ENCODE assay signal across 20 cellular contexts in the genomic region with DNA sequence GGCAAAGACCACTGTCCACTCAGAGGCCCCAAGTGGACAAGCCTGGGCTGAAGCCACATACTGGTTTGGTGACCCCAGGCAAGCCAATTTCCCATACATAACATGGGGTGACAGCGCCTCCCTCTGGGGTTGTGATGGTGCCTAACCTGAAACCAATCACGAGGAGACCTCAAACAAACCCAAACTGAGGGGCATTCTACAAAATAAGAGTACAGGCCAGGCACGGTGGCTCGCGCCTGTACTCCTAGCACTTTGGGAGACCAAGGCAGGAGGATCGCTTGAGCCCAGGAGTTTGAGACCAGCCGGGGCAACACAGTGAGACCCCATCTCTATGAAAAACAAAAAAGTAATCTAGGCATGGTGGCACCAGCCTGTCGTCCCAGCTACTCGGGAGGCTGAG. TPM values are rescaled to one million over a fixed set of nuclear protein-coding genes. Genes with fewer than 3 reads are reported as not detected.
DNase-seq lines count a peak whose midpoint lies in the region; ATAC-seq, FAIRE-seq and TF ChIP-seq lines count a peak whose summit lies in the region.
"Had no signal": no experiment of that assay in that cellular context is flagged by ENCODE, and none has a peak within 500 bp of the region (broad histone marks: within the 10 kb centered on the region; RNA-seq: fewer than 3 reads in every experiment).

No MANE protein-coding gene starts in this region.

- DNase-seq in activated CD4-positive, alpha-beta T cell treated with anti-CD3 and anti-CD28 coated beads, Interleukin-2, amount 10 ng/mL, durations not matched to agents 24 days and 14 days: peak; percentile 63
- DNase-seq in activated CD4-positive, alpha-beta T cell treated with anti-CD3 and anti-CD28 coated beads for 1 hour: no peak
- no peak for DNase-seq in bronchial epithelial cell (ENCODE audit: low read depth)
- DNase-seq in retinal pigment epithelial cell (ENCODE audit: low read depth): no peak
- DNase-seq in activated naive CD4-positive, alpha-beta T cell treated with anti-CD3 and anti-CD28 coated beads, Interleukin-2, amount 50 U/mL, for 16 hours: no peak
- no peak for DNase-seq in DMS 273 (lab: John Stamatoyannopoulos, UW; ENCODE audit: unreplicated experiment)
- DNase-seq: CD8-positive, alpha-beta T cell; dermis blood vessel endothelial cell; left colon; NCI-H187; PC-3; stimulated activated naive CD4-positive, alpha-beta T cell treated with Interleukin-2 at 50 U/mL for 16 hours; upper lobe of right lung had no signal

- no peaks in the 10 kb centered on the region for H3K9me3 ChIP-seq in Loucy (ENCODE audit: insufficient read depth, low read depth, low read length)
- H3K9me3 ChIP-seq: upper lobe of right lung had no signal

- no peaks in the 10 kb centered on the region for H3K27me3 Mint-ChIP-seq in activated CD4-positive, alpha-beta T cell treated with anti-CD3 and anti-CD28 coated beads, Interleukin-2, amount 10 ng/mL, durations not matched to agents 24 days and 14 days

- H3K4me3 Mint-ChIP-seq in activated CD4-positive, alpha-beta T cell treated with anti-CD3 and anti-CD28 coated beads, Interleukin-2, amount 10 ng/mL, durations not matched to agents 24 days and 14 days: no peak overlapping the region

- peaks cover 27% of the 10 kb centered on the region for H3K4me1 Mint-ChIP-seq in activated CD4-positive, alpha-beta T cell treated with anti-CD3 and anti-CD28 coated beads, Interleukin-2, amount 10 ng/mL, durations not matched to agents 24 days and 14 days

- H3K27me3 ChIP-seq in Loucy (ENCODE audit: insufficient read depth, low read length, poor library complexity, severe bottlenecking) (no peaks in the 10 kb centered on the region), bronchial epithelial cell (ENCODE audit: control insufficient read depth, insufficient read depth, low read length) (peaks cover 1% of the 10 kb centered on the region)

- no peak for ATAC-seq in GM21367 (IDR thresholded peaks at IDR 0.05; ENCODE audit: unreplicated experiment)
- ATAC-seq: CD8-positive, alpha-beta T cell; left colon; PC-3; upper lobe of right lung had no signal

- H4K20me1 ChIP-seq in Loucy (ENCODE audit: insufficient read depth, low read length, poor library complexity, severe bottlenecking): peaks cover 34% of the 10 kb centered on the region

- H3K36me3 Mint-ChIP-seq in activated CD4-positive, alpha-beta T cell treated with anti-CD3 and anti-CD28 coated beads, Interleukin-2, amount 10 ng/mL, durations not matched to agents 24 days and 14 days (ENCODE audit: low read depth): peaks cover 30% of the 10 kb centered on the region

- peak overlapping the region; percentile 66 for H3K4me2 ChIP-seq in Loucy (ENCODE audit: low read depth, low read length, poor library complexity, severe bottlenecking)
- H3K4me2 ChIP-seq: hepatocyte, smooth muscle cell had no signal

- H3K9ac ChIP-seq in Loucy (ENCODE audit: low read depth, low read length, poor library complexity, severe bottlenecking): peak overlapping the region; percentile 15

- intact Hi-C loops in activated CD4-positive, alpha-beta T cell treated with anti-CD3 and anti-CD28 coated beads, Interleukin-2, amount 10 ng/mL, durations not matched to agents 24 days and 14 days (cut with micrococcal nuclease): no loop called here

- peaks cover 49% of the 10 kb centered on the region for H3K79me2 ChIP-seq in Loucy (ENCODE audit: insufficient read depth, low read length)
- H3K79me2 ChIP-seq: hepatocyte had no signal

- H3K36me3 ChIP-seq in Loucy (ENCODE audit: insufficient read depth, low read length) (peaks cover 20% of the 10 kb centered on the region; the same call in 1 of the 2 replicates), bronchial epithelial cell (ENCODE audit: control insufficient read depth, insufficient read depth, low read length) (no peaks in the 10 kb centered on the region)
- H3K36me3 ChIP-seq: upper lobe of right lung had no signal

- H3K9me3 Mint-ChIP-seq in activated CD4-positive, alpha-beta T cell treated with anti-CD3 and anti-CD28 coated beads, Interleukin-2, amount 10 ng/mL, durations not matched to agents 24 days and 14 days: no peaks in the 10 kb centered on the region
- H3K9me3 Mint-ChIP-seq: CD8-positive, alpha-beta T cell had no signal

- no peak overlapping the region for H2AFZ ChIP-seq in Loucy (ENCODE audit: low read length)
- H2AFZ ChIP-seq: hepatocyte had no signal

- H3K4me1 ChIP-seq in Loucy (ENCODE audit: insufficient read depth, low read length, poor library complexity, severe bottlenecking): peaks cover 30% of the 10 kb centered on the region

- H3K27ac Mint-ChIP-seq in activated CD4-positive, alpha-beta T cell treated with anti-CD3 and anti-CD28 coated beads, Interleukin-2, amount 10 ng/mL, durations not matched to agents 24 days and 14 days: peak overlapping the region; percentile 45

- H3K9me2 ChIP-seq in Loucy (replicated peaks; ENCODE audit: low read depth, low read length): no peaks in the 10 kb centered on the region

- H3F3A ChIP-seq in Loucy (ENCODE audit: low read depth): no peaks in the 10 kb centered on the region; the same call in 1 of the 2 replicates

- FAIRE-seq in bronchial epithelial cell (lab: Jason Lieb, UNC): no peak
- FAIRE-seq: A204.1, astrocyte had no signal

- H3K4me3 ChIP-seq in Loucy (ENCODE audit: low read length, poor library complexity, severe bottlenecking) (no peak overlapping the region), bronchial epithelial cell (ENCODE audit: low read depth, low read length) (no peak overlapping the region), retinal pigment epithelial cell (ENCODE audit: low read length) (no peak overlapping the region)
- H3K4me3 ChIP-seq: hepatocyte, SK-N-MC, smooth muscle cell, upper lobe of right lung had no signal

- TF ChIP-seq CTCF in Loucy (conservative IDR thresholded peaks at IDR 0.05; ENCODE audit: low read length): peak; percentile 48
- TF ChIP-seq CTCF in bronchial epithelial cell (IDR thresholded peaks at IDR 0.05; ENCODE audit: insufficient read depth, low read length, severe bottlenecking): peak; percentile 10
- peak; percentile 4 for TF ChIP-seq CTCF in retinal pigment epithelial cell (conservative IDR thresholded peaks at IDR 0.05; ENCODE audit: low read depth, low read length)

RNA-seq across cellular contexts. Expression of a gene that starts 3.6 kb away (rescaled TPM):
- total RNA-seq in activated CD4-positive, alpha-beta T cell treated with anti-CD3 and anti-CD28 coated beads, Interleukin-2, amount 10 ng/mL, durations not matched to agents 24 days and 14 days: 92.3 and 92.8 TPM in 2 replicates
- total RNA-seq in bronchial epithelial cell: 0.38 and 0.53 TPM in 2 replicates
- total RNA-seq: hepatocyte, smooth muscle cell had no signal

RNA-seq across cellular contexts. Expression of a gene that starts 23.7 kb away (rescaled TPM):
- total RNA-seq in activated CD4-positive, alpha-beta T cell treated with anti-CD3 and anti-CD28 coated beads, Interleukin-2, amount 10 ng/mL, durations not matched to agents 24 days and 14 days: 69.4 and 70.5 TPM in 2 replicates
- 21.3 and 26.1 TPM in 2 replicates for total RNA-seq in bronchial epithelial cell

RNA-seq across cellular contexts. Expression of a gene that starts 24.0 kb away (rescaled TPM):
- total RNA-seq in activated CD4-positive, alpha-beta T cell treated with anti-CD3 and anti-CD28 coated beads, Interleukin-2, amount 10 ng/mL, durations not matched to agents 24 days and 14 days: 28.7 and 29.0 TPM in 2 replicates
- 150 and 200 TPM in 2 replicates for total RNA-seq in bronchial epithelial cell

RNA-seq across cellular contexts. Expression of a gene that starts 31.4 kb away (rescaled TPM):
- total RNA-seq in activated CD4-positive, alpha-beta T cell treated with anti-CD3 and anti-CD28 coated beads, Interleukin-2, amount 10 ng/mL, durations not matched to agents 24 days and 14 days: 25.1 and 25.3 TPM in 2 replicates
- 0.53 and 0.64 TPM in 2 replicates for total RNA-seq in bronchial epithelial cell

RNA-seq across cellular contexts. Expression of a gene that starts 55.8 kb away (rescaled TPM):
- total RNA-seq in activated CD4-positive, alpha-beta T cell treated with anti-CD3 and anti-CD28 coated beads, Interleukin-2, amount 10 ng/mL, durations not matched to agents 24 days and 14 days: 46.7 and 48.1 TPM in 2 replicates
- 15.0 and 31.3 TPM in 2 replicates for total RNA-seq in bronchial epithelial cell

Comparison
In these comparisons a context has a peak if more than half of its experiments do, and no peak if none do; other contexts are left out.
1. RNA of a gene that starts 3.6 kb away (total RNA-seq): 92.3 to 92.8 TPM in activated CD4-positive, alpha-beta T cell treated with anti-CD3 and anti-CD28 coated beads, Interleukin-2, amount 10 ng/mL, durations not matched to agents 24 days and 14 days; 0.38 to 0.53 TPM in bronchial epithelial cell; every median in the first group is over 10 times any median in the second.
2. Peak in every context shown above with its lines, with median percentiles within 50 percentile points of each other: CTCF ChIP-seq.